In genomic region chr2:181686566-181687185, GRCh38 we compare ENCODE assay signal across 23 cellular contexts. TPM values are rescaled to one million over a fixed set of nuclear protein-coding genes. Genes with fewer than 3 reads are reported as not detected.
A peak's percentile ranks its signal among the peaks of the same experiment; 100 is the strongest.
DNase-seq lines count a peak whose midpoint lies in the region; ATAC-seq, FAIRE-seq and TF ChIP-seq lines count a peak whose summit lies in the region.
"Had no signal": no experiment of that assay in that cellular context is flagged by ENCODE, and none has a peak within 500 bp of the region (broad histone marks: within the 10 kb centered on the region; RNA-seq: fewer than 3 reads in every experiment).

No MANE protein-coding gene starts in this region.

- DNase-seq in DMS53 (lab: John Stamatoyannopoulos, UW), result peak; percentile 49
- DNase-seq in DMS53 treated with DMSO at 0.1 percent for 48 hours (lab: John Stamatoyannopoulos, UW; ENCODE audit: unreplicated experiment), result no peak
- DNase-seq in MV-4-11 (lab: John Stamatoyannopoulos, UW), result peak; percentile 11
- peak; percentile 66 for DNase-seq in NCI-H345 (lab: John Stamatoyannopoulos, UW)
- DNase-seq in GM12878 (ENCODE audit: low read depth, low spot score), result no peak
- DNase-seq in prostate gland (ENCODE audit: low spot score), result no peak
- no peak for DNase-seq in ascending aorta (ENCODE audit: low spot score in 2 of 2)
- no peak for DNase-seq in AG08395 (ENCODE audit: low spot score)
- DNase-seq: activated CD4-positive, alpha-beta memory T cell treated with anti-CD3 and anti-CD28 coated beads for 36 hours; adrenal gland; colonic mucosa; effector memory CD8-positive, alpha-beta T cell; hypothalamus; MM.1S; mucosa of descending colon; posterior cingulate gyrus; stimulated activated CD8-positive, alpha-beta memory T cell treated with anti-CD3 and anti-CD28 coated beads, Interleukin-4, amount 100 ng/mL, for 48 hours had no signal

- H3K27ac ChIP-seq in GM12878 (ENCODE audit: control insufficient read depth, insufficient read depth) (no peak overlapping the region), prostate gland (no peak overlapping the region), ascending aorta (no peak overlapping the region)
- H3K27ac ChIP-seq: adrenal gland, colonic mucosa, esophagus muscularis mucosa, neural progenitor cell had no signal

- H3K36me3 ChIP-seq in GM12878 (ENCODE audit: control insufficient read depth in 2 of 2, insufficient read depth in 2 of 2, low read length in 1 of 2) (no peaks in the 10 kb centered on the region), prostate gland (no peaks in the 10 kb centered on the region), ascending aorta (no peaks in the 10 kb centered on the region)
- H3K36me3 ChIP-seq: adrenal gland, colonic mucosa, esophagus muscularis mucosa, neural progenitor cell had no signal

- H3K9me3 ChIP-seq in GM12878 (replicated peaks; ENCODE audit: control insufficient read depth, insufficient read depth, low read length) (no peaks in the 10 kb centered on the region; the same call in 2 of the 3 replicates), prostate gland (no peaks in the 10 kb centered on the region), ascending aorta (no peaks in the 10 kb centered on the region)
- H3K9me3 ChIP-seq: adrenal gland, colonic mucosa, esophagus muscularis mucosa, mucosa of descending colon had no signal

- 29% methylated on average over 6 of the region's 6 CpGs for WGBS in GM12878 (ENCODE audit: insufficient coverage, insufficient replicate concordance, low lambda C conversion rate, missing lambda C conversion rate)
- 49% methylated on average over 6 of the region's 6 CpGs for WGBS in prostate gland

- in situ Hi-C loops in GM12878 (cut with MboI), result no loop called here

- POLR2A ChIA-PET in GM12878 (lab: Charles Lee), result no interaction called here

- no peaks in the 10 kb centered on the region for H3K79me2 ChIP-seq in GM12878 (ENCODE audit: control insufficient read depth, insufficient read depth, low read length)

- no peak for TF ChIP-seq RAD21 in GM12878 (IDR thresholded peaks at IDR 0.05; ENCODE audit: insufficient read depth, low read depth, low read length)

- H2AFZ ChIP-seq in GM12878 (ENCODE audit: control insufficient read depth, low read depth, low read length), result no peak overlapping the region
- H2AFZ ChIP-seq: neural progenitor cell had no signal

- H3K4me2 ChIP-seq in GM12878 (ENCODE audit: control insufficient read depth, insufficient read depth), result no peak overlapping the region
- H3K4me2 ChIP-seq: neural progenitor cell had no signal

- TF ChIP-seq EP300 in GM12878 (IDR thresholded peaks at IDR 0.05; ENCODE audit: borderline replicate concordance in 1 of 2, control insufficient read depth in 1 of 2, low read depth in 2 of 2, low read length in 2 of 2), result no peak

- no peak for TF ChIP-seq CTCF in GM12878 (IDR thresholded peaks at IDR 0.05 in 2 of 3, conservative IDR thresholded peaks at IDR 0.05 in 1 of 3; ENCODE audit: control insufficient read depth in 2 of 3, extremely low read depth in 1 of 3, insufficient read depth in 1 of 3, low read depth in 3 of 3, low read length in 3 of 3)
- no peak for TF ChIP-seq CTCF in prostate gland (IDR thresholded peaks at IDR 0.05)
- no peak for TF ChIP-seq CTCF in ascending aorta (IDR thresholded peaks at IDR 0.05)

- intact Hi-C loops in GM12878 (cut with micrococcal nuclease; ENCODE audit: unreplicated experiment) (no loop called here), prostate gland (cut with DNase I) (no loop called here), ascending aorta (cut with DNase I) (no loop called here)

- no peaks in the 10 kb centered on the region for H4K20me1 ChIP-seq in GM12878 (ENCODE audit: control insufficient read depth, insufficient read depth)

- TF ChIP-seq POLR2A in GM12878 (IDR thresholded peaks at IDR 0.05; ENCODE audit: low read depth, low read length) (no peak), prostate gland (IDR thresholded peaks at IDR 0.05) (no peak)

- no peak for ATAC-seq in GM12878
- ATAC-seq: effector memory CD8-positive, alpha-beta T cell; mucosa of descending colon; SK-N-SH treated with all-trans-retinoic acid at 6 μM for 48 hours had no signal

- H3K4me3 ChIP-seq in GM12878 (no peak overlapping the region), prostate gland (no peak overlapping the region), ascending aorta (no peak overlapping the region)
- H3K4me3 ChIP-seq: adrenal gland, colonic mucosa, esophagus muscularis mucosa, mucosa of descending colon, neural progenitor cell had no signal

- BruUV-seq in GM12878 (replicated peaks; lab: Mats Ljungman, UMichigan), result no TSS peak

- no peaks in the 10 kb centered on the region for H3K4me1 ChIP-seq in GM12878 (ENCODE audit: control insufficient read depth, insufficient read depth, low read length)
- H3K4me1 ChIP-seq in prostate gland (replicated peaks), result no peaks in the 10 kb centered on the region
- H3K4me1 ChIP-seq in ascending aorta, result peaks cover 0 to 8% of the 10 kb centered on the region in 2 donors
- H3K4me1 ChIP-seq: adrenal gland, colonic mucosa had no signal

- SMC1A ChIA-PET in GM12878 (lab: Charles Lee; ENCODE audit: uncharacterized antibody, unreplicated experiment), result interaction anchor here (1.2 kb wide), 1 partner anchor 140 kb away, joined by 3 read pairs; no protein-coding TSS in a partner anchor

- RAD21 ChIA-PET in GM12878 (lab: Charles Lee; ENCODE audit: unreplicated experiment), result no interaction called here

- H3K9ac ChIP-seq in GM12878 (ENCODE audit: control insufficient read depth, insufficient read depth, low read length), result no peak overlapping the region
- H3K9ac ChIP-seq: neural progenitor cell had no signal

- H3K27me3 ChIP-seq in GM12878 (replicated peaks in 1 of 2; ENCODE audit: control insufficient read depth in 2 of 2, insufficient read depth in 2 of 2, low read length in 1 of 2) (peaks cover 11 to 24% of the 10 kb centered on the region in 2 experiments), prostate gland (replicated peaks; ENCODE audit: insufficient read depth) (peaks cover 31% of the 10 kb centered on the region), ascending aorta (peaks cover 9% of the 10 kb centered on the region)

- FAIRE-seq in GM12878 (lab: Jason Lieb, UNC), result no peak
- FAIRE-seq: frontal cortex had no signal

- CTCF ChIA-PET in GM12878 (lab: Yijun Ruan, JAX), result interaction anchor here (0.5 kb wide), 1 partner anchor 1591 kb away, joined by 3 read pairs; no protein-coding TSS in a partner anchor

TF ChIP-seq in GM12878, 131 proteins besides CTCF, POLR2A, EP300 and RAD21:
- TF ChIP-seq MTA2 (IDR thresholded peaks at IDR 0.05; ENCODE audit: low read depth) (peak; percentile 20; the same call in 1 of the 2 replicates), USF1 (IDR thresholded peaks at IDR 0.05; ENCODE audit: borderline replicate concordance, extremely low read length, insufficient read depth, low read depth, low read length) (no peak)

RNA-seq across cellular contexts. Expression of gene NEUROD1, which starts 6.4 kb away (rescaled TPM):
- not detected in 2 replicates for total RNA-seq in GM12878 (2013; cell fraction: nucleolus; rRNA removed)
- total RNA-seq in GM12878 (2014; rRNA removed), result not detected in 2 replicates
- total RNA-seq in GM12878 (2014; rRNA removed; fragmentation: Illumina TruSeq; extraction: Trizol), result not detected in 2 replicates
- total RNA-seq in GM12878 (2021), result not detected in 2 replicates
- not detected for polyA plus RNA-seq in GM12878 (2011; ENCODE audit: low read depth)
- not detected in 2 replicates for polyA plus RNA-seq in GM12878 (2011; rRNA removed)
- polyA plus RNA-seq in GM12878 (2011; cell fraction: cytosol; rRNA removed), result not detected in 2 replicates
- polyA plus RNA-seq in GM12878 (2011; cell fraction: nucleus; rRNA removed), result not detected in 2 replicates
- not detected in 2 replicates for polyA plus RNA-seq in GM12878 (2012)
- not detected in 2 replicates for polyA plus RNA-seq in GM12878 (2014; fragmentation: Illumina TruSeq; extraction: Trizol)
- polyA plus RNA-seq in GM12878 (2014; fragmentation: Nextera tagmentation; extraction: Ambion mirVana), result not detected
- polyA plus RNA-seq in GM12878 (2014; rRNA removed), result not detected in 2 replicates
- not detected for polyA plus RNA-seq in GM12878 (2016; fragmentation: Nextera tagmentation; extraction: Ambion mirVana)
- polyA minus RNA-seq in GM12878 (2011; rRNA and poly(A)+ RNA removed), result not detected in 2 replicates
- not detected in 2 replicates for polyA minus RNA-seq in GM12878 (2011; cell fraction: cytosol; rRNA and poly(A)+ RNA removed)
- not detected in 2 replicates for polyA minus RNA-seq in GM12878 (2011; cell fraction: nucleus; rRNA and poly(A)+ RNA removed)
- total RNA-seq in prostate gland, result not detected
- not detected for total RNA-seq in ascending aorta
- total RNA-seq: A172; activated CD4-positive, alpha-beta memory T cell treated with anti-CD3 and anti-CD28 coated beads for 36 hours; adrenal gland; esophagus muscularis mucosa; lower leg skin had no signal
- polyA plus RNA-seq: adrenal gland had no signal

RNA-seq across cellular contexts. Expression of gene CERKL, which starts 29.8 kb away (rescaled TPM):
- total RNA-seq in GM12878 (2013; cell fraction: nucleolus; rRNA removed), result not detected in 2 replicates
- total RNA-seq in GM12878 (2014; rRNA removed), result 0.05 and 0.11 TPM in 2 replicates
- 0.05 and 0.09 TPM in 2 replicates for total RNA-seq in GM12878 (2014; rRNA removed; fragmentation: Illumina TruSeq; extraction: Trizol)
- total RNA-seq in GM12878 (2021), result not detected in 2 replicates
- polyA plus RNA-seq in GM12878 (2011; ENCODE audit: low read depth), result 6.8 TPM
- 0.22 and 0.37 TPM in 2 replicates for polyA plus RNA-seq in GM12878 (2011; rRNA removed)
- polyA plus RNA-seq in GM12878 (2011; cell fraction: cytosol; rRNA removed), result 0.12 and 0.15 TPM in 2 replicates
- 0.18 and 0.25 TPM in 2 replicates for polyA plus RNA-seq in GM12878 (2011; cell fraction: nucleus; rRNA removed)
- polyA plus RNA-seq in GM12878 (2012), result 16.5 and 17.4 TPM in 2 replicates
- polyA plus RNA-seq in GM12878 (2014; fragmentation: Illumina TruSeq; extraction: Trizol), result not detected in 2 replicates
- 10 to 100 TPM; 19.1 to 23.0 TPM for polyA plus RNA-seq in GM12878 (2014; fragmentation: Nextera tagmentation; extraction: Ambion mirVana)
- 0.05 TPM in 1 of 2 replicates, not detected in the other for polyA plus RNA-seq in GM12878 (2014; rRNA removed)
- 10 to 100 TPM; 11.8 to 13.6 TPM for polyA plus RNA-seq in GM12878 (2016; fragmentation: Nextera tagmentation; extraction: Ambion mirVana)
- polyA minus RNA-seq in GM12878 (2011; rRNA and poly(A)+ RNA removed), result 0.29 and 0.41 TPM in 2 replicates
- polyA minus RNA-seq in GM12878 (2011; cell fraction: cytosol; rRNA and poly(A)+ RNA removed), result not detected in 2 replicates
- polyA minus RNA-seq in GM12878 (2011; cell fraction: nucleus; rRNA and poly(A)+ RNA removed), result 0.12 and 0.29 TPM in 2 replicates
- total RNA-seq in prostate gland, result 1 to 10 TPM in 1 of 2 donors, under 1 TPM in 1; 0.55 to 3.9 TPM
- total RNA-seq in ascending aorta, result not detected
- total RNA-seq: activated CD4-positive, alpha-beta memory T cell treated with anti-CD3 and anti-CD28 coated beads for 36 hours; adrenal gland; lower leg skin had no signal

Comparison
In these comparisons a context has a peak if more than half of its experiments do, and no peak if none do; other contexts are left out.
1. DNase-seq: peak in DMS53 (single experiment), MV-4-11 (single experiment) and NCI-H345 (single experiment); none in DMS53 treated with DMSO at 0.1 percent for 48 hours (single experiment), GM12878 (single experiment), prostate gland (single experiment), ascending aorta (0 of 2) and AG08395 (single experiment).